Comparison of ENCODE assay signal across 34 cellular contexts in the genomic region with DNA sequence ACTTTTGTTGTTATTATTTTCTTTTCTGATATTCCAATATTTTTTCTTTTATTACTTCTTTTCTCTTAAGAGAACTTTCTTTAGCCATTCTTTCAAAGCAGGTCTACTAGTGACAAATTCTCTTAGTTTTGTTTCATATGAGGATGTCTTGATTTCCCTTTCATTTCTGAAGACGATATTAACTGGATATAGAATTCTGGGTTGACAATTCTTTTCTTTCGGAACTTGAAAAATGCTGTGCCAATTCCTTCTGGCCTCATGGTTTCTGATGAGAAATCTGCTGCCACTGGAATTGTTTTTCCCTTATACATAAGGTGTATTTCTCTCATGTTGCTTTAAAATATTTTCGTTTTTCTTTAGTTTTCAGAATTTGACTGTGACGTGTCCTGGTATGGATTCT.
"Had no signal": no experiment of that assay in that cellular context is flagged by ENCODE, and none has a peak within 500 bp of the region (broad histone marks: within the 10 kb centered on the region; RNA-seq: fewer than 3 reads in every experiment).

No MANE protein-coding gene starts in this region.

- H3K4me3 ChIP-seq: ascending aorta, cardiac muscle cell had no signal

- H3K27me3 Mint-ChIP-seq: activated B cell treated with CpG ODN at 0.5 μM for 24 hours; activated CD8-positive, alpha-beta T cell treated with anti-CD3 and anti-CD28 coated beads for 36 hours; activated naive CD4-positive, alpha-beta T cell treated with anti-CD3 and anti-CD28 coated beads, Interleukin-2, amount 50 U/mL, for 24 hours; activated naive CD8-positive, alpha-beta T cell; activated naive CD8-positive, alpha-beta T cell treated with anti-CD3 and anti-CD28 coated beads, Interleukin-2, amount 10 ng/mL, durations not matched to agents 7 days and 5 days; activated naive CD8-positive, alpha-beta T cell treated with anti-CD3 and anti-CD28 coated beads, Interleukin-2, amount 50 U/mL, for 24 hours; central memory CD8-positive, alpha-beta T cell had no signal

- H3K27ac Mint-ChIP-seq: activated B cell treated with CpG ODN at 0.5 μM for 24 hours; activated CD4-positive, alpha-beta memory T cell treated with anti-CD3 and anti-CD28 coated beads for 36 hours; activated CD8-positive, alpha-beta T cell treated with anti-CD3 and anti-CD28 coated beads for 36 hours; activated naive CD4-positive, alpha-beta T cell treated with anti-CD3 and anti-CD28 coated beads, Interleukin-2, amount 10 ng/mL, durations not matched to agents 7 days and 5 days; activated naive CD4-positive, alpha-beta T cell treated with anti-CD3 and anti-CD28 coated beads, Interleukin-2, amount 50 U/mL, for 24 hours; activated naive CD8-positive, alpha-beta T cell; activated naive CD8-positive, alpha-beta T cell treated with anti-CD3 and anti-CD28 coated beads, Interleukin-2, amount 10 ng/mL, durations not matched to agents 7 days and 5 days; activated naive CD8-positive, alpha-beta T cell treated with anti-CD3 and anti-CD28 coated beads, Interleukin-2, amount 50 U/mL, for 24 hours; activated T-cell treated with anti-CD3 and anti-CD28 coated beads, Interleukin-2, amount 50 U/mL, for 72 hours; activated T-helper 2 cell treated with anti-CD3 and anti-CD28 coated beads, Interferon-gamma antibody, Interleukin-2, Interleukin-4, amounts not matched to agents 10 μg/mL and 5 μg/mL and 100 μg/mL, durations not matched to agents 14 hours and 24 hours and 36 hours; brain; T-helper 1 cell treated with Interleukin-12 subunit alpha and Interleukin-12 subunit beta and Interleukin-4 antibody, amounts not matched to agents 30 μg/mL and 1 μg/mL, for 36 hours had no signal

- H3K27me3 ChIP-seq: ascending aorta, cardiac muscle cell had no signal

- DNase-seq: activated B cell treated with CpG ODN at 0.5 μM for 24 hours; activated CD4-positive, alpha-beta memory T cell treated with anti-CD3 and anti-CD28 coated beads for 36 hours; activated CD4-positive, alpha-beta T cell treated with anti-CD3 and anti-CD28 coated beads for 4 hours; activated CD4-positive, alpha-beta T cell treated with anti-CD3 and anti-CD28 coated beads, Interleukin-2, amount 10 ng/mL, durations not matched to agents 24 days and 14 days; activated CD4-positive, alpha-beta T cell treated with anti-CD3 and anti-CD28 coated beads, Interleukin-2, amount 50 U/mL, for 1 hour; activated CD4-positive, alpha-beta T cell treated with anti-CD3 and anti-CD28 coated beads, Interleukin-2, amount 50 U/mL, for 4 hours; activated CD4-positive, CD25-positive, alpha-beta regulatory T cell treated with anti-CD3 and anti-CD28 coated beads, Interleukin-2, amount 50 U/mL, for 72 hours; activated CD8-positive, alpha-beta memory T cell treated with anti-CD3 and anti-CD28 coated beads, Interleukin-2, amount 50 U/mL, for 4 hours; activated CD8-positive, alpha-beta T cell treated with anti-CD3 and anti-CD28 coated beads for 36 hours; activated effector memory CD4-positive, alpha-beta T cell treated with Interleukin-2 at 50 U/mL for 16 hours; activated gamma-delta T cell; activated naive CD4-positive, alpha-beta T cell treated with anti-CD3 and anti-CD28 coated beads, Interleukin-2, amount 10 ng/mL, durations not matched to agents 7 days and 5 days; activated naive CD4-positive, alpha-beta T cell treated with Interleukin-2 at 50 U/mL for 16 hours; activated naive CD8-positive, alpha-beta T cell treated with anti-CD3 and anti-CD28 coated beads, Interleukin-2, amount 10 ng/mL, durations not matched to agents 7 days and 5 days; activated naive CD8-positive, alpha-beta T cell treated with anti-CD3 and anti-CD28 coated beads, Interleukin-2, amount 50 U/mL, for 24 hours; activated T-cell treated with anti-CD3 and anti-CD28 coated beads for 4 hours; activated T-cell treated with anti-CD3 and anti-CD28 coated beads, Interleukin-2, amount 50 U/mL, for 1 hour; activated T-cell treated with anti-CD3 and anti-CD28 coated beads, Interleukin-2, amount 50 U/mL, for 4 hours; activated T-cell treated with anti-CD3 and anti-CD28 coated beads, Interleukin-2, amount 50 U/mL, for 72 hours; amygdala; anterior cingulate cortex; caudate nucleus; cerebellar nuclear complex; T-helper 1 cell; T-helper 9 cell had no signal

- H3K36me3 Mint-ChIP-seq: activated naive CD8-positive, alpha-beta T cell treated with anti-CD3 and anti-CD28 coated beads, Interleukin-2, amount 10 ng/mL, durations not matched to agents 7 days and 5 days; brain had no signal

- H3K27ac ChIP-seq: ascending aorta, cardiac muscle cell, VCaP had no signal

- H3K9me3 Mint-ChIP-seq: activated naive CD4-positive, alpha-beta T cell treated with anti-CD3 and anti-CD28 coated beads, Interleukin-2, amount 50 U/mL, for 24 hours; central memory CD8-positive, alpha-beta T cell had no signal

- H3K4me1 Mint-ChIP-seq: activated B cell treated with CpG ODN at 0.5 μM for 24 hours, brain had no signal

- H3K4me3 Mint-ChIP-seq: activated B cell treated with CpG ODN at 0.5 μM for 24 hours; activated CD4-positive, alpha-beta memory T cell treated with anti-CD3 and anti-CD28 coated beads for 36 hours; activated CD4-positive, alpha-beta T cell treated with anti-CD3 and anti-CD28 coated beads, Interleukin-2, amount 10 ng/mL, durations not matched to agents 24 days and 14 days; activated CD8-positive, alpha-beta T cell treated with anti-CD3 and anti-CD28 coated beads for 36 hours; activated naive CD4-positive, alpha-beta T cell treated with anti-CD3 and anti-CD28 coated beads, Interleukin-2, amount 10 ng/mL, durations not matched to agents 7 days and 5 days; activated naive CD4-positive, alpha-beta T cell treated with anti-CD3 and anti-CD28 coated beads, Interleukin-2, amount 50 U/mL, for 24 hours; activated naive CD8-positive, alpha-beta T cell; activated naive CD8-positive, alpha-beta T cell treated with anti-CD3 and anti-CD28 coated beads, Interleukin-2, amount 10 ng/mL, durations not matched to agents 7 days and 5 days; activated naive CD8-positive, alpha-beta T cell treated with anti-CD3 and anti-CD28 coated beads, Interleukin-2, amount 50 U/mL, for 24 hours; activated T-cell treated with anti-CD3 and anti-CD28 coated beads, Interleukin-2, amount 50 U/mL, for 4 hours; activated T-cell treated with anti-CD3 and anti-CD28 coated beads, Interleukin-2, amount 50 U/mL, for 72 hours; brain; central memory CD8-positive, alpha-beta T cell; T-helper 1 cell treated with Interleukin-12 subunit alpha and Interleukin-12 subunit beta and Interleukin-4 antibody, amounts not matched to agents 30 μg/mL and 1 μg/mL, for 36 hours had no signal

- H3K36me3 ChIP-seq: ascending aorta, cardiac muscle cell had no signal
